Comparison of ENCODE assay signal across 8 cellular contexts in the genomic region with DNA sequence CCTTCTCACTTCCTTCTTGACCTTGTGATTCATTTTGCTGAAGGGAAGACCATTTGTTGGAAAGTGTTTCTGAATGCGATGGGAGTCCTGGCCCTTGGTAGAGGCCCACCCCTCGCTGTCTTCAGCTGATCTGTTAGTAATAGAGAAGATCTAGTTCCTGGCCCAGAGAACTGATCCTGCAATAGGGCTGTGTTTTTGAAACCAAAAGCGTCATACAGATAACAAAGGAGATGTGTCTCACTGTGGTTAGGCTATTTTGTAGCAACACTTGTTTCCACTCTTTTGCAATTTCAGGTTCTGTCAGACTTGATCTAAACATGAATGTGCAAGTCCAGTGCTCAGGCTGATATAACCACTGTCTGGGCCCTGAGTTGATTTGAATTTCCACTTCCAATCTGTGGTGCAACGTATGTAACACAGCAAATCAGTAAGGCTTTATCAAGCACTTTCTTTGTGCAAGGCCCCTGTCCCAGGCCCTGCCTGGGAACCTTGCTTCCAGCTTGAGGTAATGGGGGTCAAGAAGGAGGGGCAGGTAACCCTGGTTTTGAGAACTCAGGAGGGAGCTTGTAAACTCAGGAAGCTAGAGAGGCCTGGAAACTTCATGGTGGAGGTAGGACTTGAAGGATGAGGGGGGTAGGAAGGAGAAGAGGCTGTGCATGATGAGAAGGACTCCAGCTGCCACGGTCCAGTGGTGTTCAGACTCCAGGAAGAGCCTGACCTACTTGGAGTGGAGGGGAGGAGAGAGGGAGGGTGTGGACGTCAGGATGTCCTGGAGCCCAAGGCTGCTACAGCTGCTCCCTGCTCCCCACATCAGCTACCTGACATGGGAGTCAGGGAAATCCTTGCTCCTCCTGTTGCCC. TPM values are rescaled to one million over a fixed set of nuclear protein-coding genes. Genes with fewer than 3 reads are reported as not detected.
A peak's percentile ranks its signal among the peaks of the same experiment; 100 is the strongest.
DNase-seq lines count a peak whose midpoint lies in the region; ATAC-seq and TF ChIP-seq lines count a peak whose summit lies in the region.

No MANE protein-coding gene starts in this region.

- peak overlapping the region; percentile 80 to 81 for H3K4me3 Mint-ChIP-seq in CD14-positive monocyte
- H3K4me3 Mint-ChIP-seq in activated CD4-positive, alpha-beta T cell treated with anti-CD3 and anti-CD28 coated beads, Interleukin-2, amount 10 ng/mL, durations not matched to agents 7 days and 5 days = peak overlapping the region; percentile 56

- H3K4me1 Mint-ChIP-seq in CD14-positive monocyte = peaks cover 77% of the 10 kb centered on the region
- H3K4me1 Mint-ChIP-seq in activated CD4-positive, alpha-beta T cell treated with anti-CD3 and anti-CD28 coated beads, Interleukin-2, amount 10 ng/mL, durations not matched to agents 7 days and 5 days = peaks cover 48% of the 10 kb centered on the region

- TF ChIP-seq CTCF in CD14-positive monocyte (IDR thresholded peaks at IDR 0.05) = no peak

- H3K36me3 Mint-ChIP-seq in CD14-positive monocyte = peaks cover 7 to 10% of the 10 kb centered on the region in 2 donors
- H3K36me3 Mint-ChIP-seq in activated CD4-positive, alpha-beta T cell treated with anti-CD3 and anti-CD28 coated beads, Interleukin-2, amount 10 ng/mL, durations not matched to agents 7 days and 5 days (ENCODE audit: low read depth) = peaks cover 4% of the 10 kb centered on the region

- DNase-seq in CD14-positive monocyte (ENCODE audit: low spot score) (peak; percentile 87), iris pigment epithelial cell (ENCODE audit: low read depth) (peak; percentile 89), cerebellum (ENCODE audit: low spot score) (no peak), NCI-H510A (lab: John Stamatoyannopoulos, UW) (no peak)
- peak; percentile 52 for DNase-seq in activated CD4-positive, alpha-beta T cell treated with anti-CD3 and anti-CD28 coated beads, Interleukin-2, amount 10 ng/mL, durations not matched to agents 7 days and 5 days

- intact Hi-C loops in CD14-positive monocyte (cut with micrococcal nuclease) = loop anchor here (1.0 to 5.0 kb wide), 5 partner anchors 15 to 43 kb away; partner anchors contain the start of gene SRGN (in 2 of the 2)

- H3K27ac Mint-ChIP-seq in CD14-positive monocyte = peak overlapping the region; percentile 99 to 100 (median 100)
- peak overlapping the region; percentile 97 for H3K27ac Mint-ChIP-seq in activated CD4-positive, alpha-beta T cell treated with anti-CD3 and anti-CD28 coated beads, Interleukin-2, amount 10 ng/mL, durations not matched to agents 7 days and 5 days

- ATAC-seq in GM19372 (IDR thresholded peaks at IDR 0.05; ENCODE audit: low read depth, unreplicated experiment) = peak; percentile 44
- ATAC-seq in HG03439 (IDR thresholded peaks at IDR 0.05; ENCODE audit: unreplicated experiment) = peak; percentile 53
- ATAC-seq in SK-N-SH treated with all-trans-retinoic acid at 6 μM for 48 hours = no peak

- H3K27me3 Mint-ChIP-seq in CD14-positive monocyte (ENCODE audit: low read depth in 3 of 3) = peaks cover 0 to 4% (median 0%) of the 10 kb centered on the region in 3 donors
- H3K27me3 Mint-ChIP-seq in activated CD4-positive, alpha-beta T cell treated with anti-CD3 and anti-CD28 coated beads, Interleukin-2, amount 10 ng/mL, durations not matched to agents 7 days and 5 days = no peaks in the 10 kb centered on the region

- H3K9me3 Mint-ChIP-seq in CD14-positive monocyte = peaks cover 0 to 3% (median 0%) of the 10 kb centered on the region in 7 donors
- no peaks in the 10 kb centered on the region for H3K9me3 Mint-ChIP-seq in activated CD4-positive, alpha-beta T cell treated with anti-CD3 and anti-CD28 coated beads, Interleukin-2, amount 10 ng/mL, durations not matched to agents 7 days and 5 days

- POLR2A ChIA-PET in activated CD4-positive, alpha-beta T cell treated with anti-CD3 and anti-CD28 coated beads, Interleukin-2, amount 10 ng/mL, durations not matched to agents 7 days and 5 days (lab: Charles Lee) = interaction anchor here (0.6 to 0.8 kb wide), 2 partner anchors 42 to 159 kb away, joined by 4 to 5 read pairs; partner anchors contain the start of gene SRGN

- CTCF ChIA-PET in activated CD4-positive, alpha-beta T cell treated with anti-CD3 and anti-CD28 coated beads, Interleukin-2, amount 10 ng/mL, durations not matched to agents 7 days and 5 days (lab: Charles Lee) = interaction anchor here (0.6 to 2.1 kb wide), 6 partner anchors 8 to 40 kb away, joined by 3 to 11 read pairs (median 4); no protein-coding TSS in a partner anchor

TF ChIP-seq in SK-N-SH treated with all-trans-retinoic acid at 6 μM for 48 hours, 23 proteins besides CTCF, POLR2A, EP300 and RAD21:
- TF ChIP-seq PATZ1 (CRISPR knock-in tag; IDR thresholded peaks at IDR 0.05; ENCODE audit: borderline replicate concordance) = no peak
- no peak for TF ChIP-seq BACH2 (CRISPR knock-in tag; IDR thresholded peaks at IDR 0.05; ENCODE audit: borderline replicate concordance)
- no peak for TF ChIP-seq ARNTL (CRISPR knock-in tag; IDR thresholded peaks at IDR 0.05; ENCODE audit: borderline replicate concordance, low read depth)

RNA-seq across cellular contexts. Expression of gene SRGN, which starts 42.2 kb away (rescaled TPM):
- 1,000 to 10,000 TPM; 1,724 to 1,859 TPM for polyA plus RNA-seq in CD14-positive monocyte
- 100 to 1,000 TPM; 174 to 192 TPM for total RNA-seq in activated CD4-positive, alpha-beta T cell treated with anti-CD3 and anti-CD28 coated beads, Interleukin-2, amount 10 ng/mL, durations not matched to agents 7 days and 5 days
- 12.3 TPM for total RNA-seq in cerebellum

RNA-seq across cellular contexts. Expression of gene KIFBP, which starts 57.1 kb away (rescaled TPM):
- 1 to 10 TPM in 1 of 2 donors, under 1 TPM in 1; 0.52 to 1.4 TPM for polyA plus RNA-seq in CD14-positive monocyte
- 10 to 100 TPM; 13.8 to 15.1 TPM for total RNA-seq in activated CD4-positive, alpha-beta T cell treated with anti-CD3 and anti-CD28 coated beads, Interleukin-2, amount 10 ng/mL, durations not matched to agents 7 days and 5 days
- 34.3 TPM for total RNA-seq in cerebellum

Comparison
In these comparisons a context has a peak if more than half of its experiments do, and no peak if none do; other contexts are left out.
1. DNase-seq: peak in CD14-positive monocyte (single experiment), activated CD4-positive, alpha-beta T cell treated with anti-CD3 and anti-CD28 coated beads, Interleukin-2, amount 10 ng/mL, durations not matched to agents 7 days and 5 days (single experiment) and iris pigment epithelial cell (single experiment); none in cerebellum (single experiment) and NCI-H510A (single experiment).
2. RNA of gene SRGN, which starts 42.2 kb away (total RNA-seq): 174 to 192 TPM in activated CD4-positive, alpha-beta T cell treated with anti-CD3 and anti-CD28 coated beads, Interleukin-2, amount 10 ng/mL, durations not matched to agents 7 days and 5 days; 12.3 TPM in cerebellum (single experiment); every median in the first group is over 10 times any median in the second.